In the genomic region with DNA sequence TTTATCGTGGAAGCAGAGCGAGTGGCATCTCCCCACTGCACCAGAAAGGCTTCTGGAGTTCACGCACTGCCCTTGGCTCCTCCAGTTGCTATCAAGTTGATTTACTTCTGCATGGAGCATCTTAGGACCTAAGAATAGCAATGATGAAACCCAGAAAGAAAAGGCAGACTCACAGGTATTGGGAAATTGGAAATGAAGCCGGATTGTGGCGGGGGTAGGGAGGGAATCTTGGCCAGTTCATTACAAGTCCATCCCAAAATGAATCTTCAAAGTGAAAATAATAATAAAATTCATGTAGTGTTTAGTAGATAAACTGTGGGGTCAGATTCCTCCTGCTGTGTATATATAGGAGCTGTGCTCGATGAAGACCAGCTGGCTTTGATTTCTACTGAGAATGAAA, we compare ENCODE assay signal across 16 cellular contexts. TPM values are rescaled to one million over a fixed set of nuclear protein-coding genes. Genes with fewer than 3 reads are reported as not detected.
"Had no signal": no experiment of that assay in that cellular context is flagged by ENCODE, and none has a peak within 500 bp of the region (broad histone marks: within the 10 kb centered on the region; RNA-seq: fewer than 3 reads in every experiment).

No MANE protein-coding gene starts in this region.

- H3K9me3 Mint-ChIP-seq: activated CD4-positive, alpha-beta T cell treated with anti-CD3 and anti-CD28 coated beads, Interleukin-2, amount 10 ng/mL, durations not matched to agents 24 days and 14 days; activated naive CD8-positive, alpha-beta T cell treated with anti-CD3 and anti-CD28 coated beads for 36 hours; activated T-helper 1 cell treated with anti-CD3 and anti-CD28 coated beads, Interleukin-12 subunit alpha, Interleukin-12 subunit beta, Interleukin-2, Interleukin-4 antibody, amounts not matched to agents 30 ng/mL and 10 ng/mL and 1 ng/mL, durations not matched to agents 14 hours and 24 hours and 36 hours; memory B cell; nephron progenitor cell; stimulated activated naive B cell treated with anti-CD40 and anti-IgM and Interleukin-4, amounts not matched to agents 10 μg/mL and 1 μg/mL and 100 μg/mL, for 72 hours had no signal

- H3K4me3 ChIP-seq: heart right ventricle, thyroid gland had no signal

- H3K4me1 Mint-ChIP-seq: activated CD4-positive, alpha-beta T cell treated with anti-CD3 and anti-CD28 coated beads, Interleukin-2, amount 10 ng/mL, durations not matched to agents 24 days and 14 days; activated naive CD8-positive, alpha-beta T cell treated with anti-CD3 and anti-CD28 coated beads for 36 hours; memory B cell; nephron progenitor cell; stimulated activated naive B cell treated with anti-CD40 and anti-IgM and Interleukin-4, amounts not matched to agents 10 μg/mL and 1 μg/mL and 100 μg/mL, for 72 hours had no signal

- H3K27me3 ChIP-seq: heart right ventricle, thyroid gland had no signal

- H3K36me3 Mint-ChIP-seq: activated naive CD8-positive, alpha-beta T cell treated with anti-CD3 and anti-CD28 coated beads for 36 hours; memory B cell; stimulated activated naive B cell treated with anti-CD40 and anti-IgM and Interleukin-4, amounts not matched to agents 10 μg/mL and 1 μg/mL and 100 μg/mL, for 72 hours had no signal

- DNase-seq: activated CD4-positive, alpha-beta T cell treated with anti-CD3 and anti-CD28 coated beads, Interleukin-2, amount 10 ng/mL, durations not matched to agents 24 days and 14 days; activated CD4-positive, CD25-positive, alpha-beta regulatory T cell; activated CD8-positive, alpha-beta memory T cell treated with anti-CD3 and anti-CD28 coated beads for 24 hours; activated naive CD8-positive, alpha-beta T cell treated with anti-CD3 and anti-CD28 coated beads for 36 hours; aorta; cerebellar nuclear complex; effector CD8-positive, alpha-beta T cell; foreskin melanocyte; heart right ventricle; left cardiac atrium; nephron progenitor cell; stimulated activated naive B cell treated with anti-CD40 and anti-IgM and Interleukin-4, amounts not matched to agents 10 μg/mL and 1 μg/mL and 100 μg/mL, for 72 hours; thyroid gland had no signal

- ATAC-seq: heart right ventricle; left cardiac atrium; stimulated activated naive B cell treated with anti-CD40 and anti-IgM and Interleukin-4, amounts not matched to agents 10 μg/mL and 1 μg/mL and 100 μg/mL, for 72 hours had no signal

- H3K4me3 Mint-ChIP-seq: activated CD4-positive, alpha-beta T cell treated with anti-CD3 and anti-CD28 coated beads, Interleukin-2, amount 10 ng/mL, durations not matched to agents 24 days and 14 days; activated naive CD8-positive, alpha-beta T cell treated with anti-CD3 and anti-CD28 coated beads for 36 hours; activated T-helper 1 cell treated with anti-CD3 and anti-CD28 coated beads, Interleukin-12 subunit alpha, Interleukin-12 subunit beta, Interleukin-2, Interleukin-4 antibody, amounts not matched to agents 30 ng/mL and 10 ng/mL and 1 ng/mL, durations not matched to agents 14 hours and 24 hours and 36 hours; memory B cell; nephron progenitor cell; stimulated activated naive B cell treated with anti-CD40 and anti-IgM and Interleukin-4, amounts not matched to agents 10 μg/mL and 1 μg/mL and 100 μg/mL, for 72 hours had no signal

- H3K36me3 ChIP-seq: heart right ventricle, thyroid gland had no signal

- H3K4me1 ChIP-seq: thyroid gland had no signal

- H3K27me3 Mint-ChIP-seq: activated CD4-positive, alpha-beta T cell treated with anti-CD3 and anti-CD28 coated beads, Interleukin-2, amount 10 ng/mL, durations not matched to agents 24 days and 14 days; activated naive CD8-positive, alpha-beta T cell treated with anti-CD3 and anti-CD28 coated beads for 36 hours had no signal

- H3K9me3 ChIP-seq: heart right ventricle, thyroid gland had no signal

- H3K27ac Mint-ChIP-seq: activated CD4-positive, alpha-beta T cell treated with anti-CD3 and anti-CD28 coated beads, Interleukin-2, amount 10 ng/mL, durations not matched to agents 24 days and 14 days; activated naive CD8-positive, alpha-beta T cell treated with anti-CD3 and anti-CD28 coated beads for 36 hours; activated T-helper 1 cell treated with anti-CD3 and anti-CD28 coated beads, Interleukin-12 subunit alpha, Interleukin-12 subunit beta, Interleukin-2, Interleukin-4 antibody, amounts not matched to agents 30 ng/mL and 10 ng/mL and 1 ng/mL, durations not matched to agents 14 hours and 24 hours and 36 hours; memory B cell; nephron progenitor cell; stimulated activated naive B cell treated with anti-CD40 and anti-IgM and Interleukin-4, amounts not matched to agents 10 μg/mL and 1 μg/mL and 100 μg/mL, for 72 hours had no signal

- H3K27ac ChIP-seq: heart right ventricle, thyroid gland had no signal

RNA-seq across cellular contexts. Expression of gene TEKT3, which starts 33.7 kb away (rescaled TPM):
- total RNA-seq: activated CD4-positive, alpha-beta T cell treated with anti-CD3 and anti-CD28 coated beads, Interleukin-2, amount 10 ng/mL, durations not matched to agents 24 days and 14 days; activated naive CD8-positive, alpha-beta T cell treated with anti-CD3 and anti-CD28 coated beads for 36 hours; activated T-helper 1 cell treated with anti-CD3 and anti-CD28 coated beads, Interleukin-12 subunit alpha, Interleukin-12 subunit beta, Interleukin-2, Interleukin-4 antibody, amounts not matched to agents 30 ng/mL and 10 ng/mL and 1 ng/mL, durations not matched to agents 14 hours and 24 hours and 36 hours; epithelial cell of proximal tubule had no signal
